Comparison of ENCODE assay signal across 8 cellular contexts in the genomic region with DNA sequence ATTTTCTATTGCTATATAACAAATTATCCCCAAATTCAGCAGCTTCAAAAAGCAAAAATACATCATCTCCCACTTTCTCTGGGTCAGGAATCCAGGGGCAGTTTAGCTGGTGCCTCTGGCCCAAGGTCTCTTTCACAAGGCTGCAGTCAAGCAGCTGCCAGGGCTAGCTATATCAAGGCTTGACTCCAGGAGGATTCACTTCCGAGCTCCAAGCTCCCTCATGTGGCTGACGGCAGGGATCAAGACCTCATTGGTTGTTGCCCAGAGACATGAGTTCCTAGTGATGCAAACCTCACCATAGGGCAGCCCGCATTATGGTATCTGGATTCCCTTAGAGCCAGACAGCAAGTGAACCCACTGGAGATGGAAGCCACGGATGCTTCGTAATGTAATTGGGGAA. TPM values are rescaled to one million over a fixed set of nuclear protein-coding genes. Genes with fewer than 3 reads are reported as not detected.
DNase-seq lines count a peak whose midpoint lies in the region; ATAC-seq, FAIRE-seq and TF ChIP-seq lines count a peak whose summit lies in the region.

No MANE protein-coding gene starts in this region.

- FAIRE-seq in pancreas (lab: Jason Lieb, UNC), result no peak

- POLR2A ChIA-PET in CD4-positive, alpha-beta T cell (lab: Charles Lee), result interaction anchor here (0.9 kb wide), 1 partner anchor 11 kb away, joined by 3 read pairs; no protein-coding TSS in a partner anchor

- no peaks in the 10 kb centered on the region for H3K4me1 Mint-ChIP-seq in CD4-positive, alpha-beta T cell (ENCODE audit: low read depth)

- 54 to 66% methylated on average over 5 of the region's 5 CpGs for WGBS in pancreas, 2 donors

- no peak overlapping the region for H3K4me3 Mint-ChIP-seq in CD4-positive, alpha-beta T cell

- no peaks in the 10 kb centered on the region for H3K9me3 Mint-ChIP-seq in CD4-positive, alpha-beta T cell

- H3K36me3 Mint-ChIP-seq in CD4-positive, alpha-beta T cell (ENCODE audit: low read depth), result no peaks in the 10 kb centered on the region

- ATAC-seq in pancreas (peak in 3 of 4 donors; percentile 75 to 82 (median 78)), HG03280 (IDR thresholded peaks at IDR 0.05; ENCODE audit: unreplicated experiment) (no peak)
- ATAC-seq in CD4-positive, alpha-beta T cell (ENCODE audit: poor library complexity), result no peak

- intact Hi-C loops in pancreas (cut with DNase I), result no loop called here
- intact Hi-C loops in CD4-positive, alpha-beta T cell (cut with DNase I, micrococcal nuclease), result no loop called here

- TF ChIP-seq CTCF in pancreas (IDR thresholded peaks at IDR 0.05), result peak in 1 of 4 donors; percentile 7
- TF ChIP-seq CTCF in CD4-positive, alpha-beta T cell (IDR thresholded peaks at IDR 0.05), result no peak

- no peaks in the 10 kb centered on the region for H3K27me3 ChIP-seq in pancreas
- no peaks in the 10 kb centered on the region for H3K27me3 ChIP-seq in CD4-positive, alpha-beta T cell (ENCODE audit: control insufficient read depth, insufficient read depth, low read length)

- no peak overlapping the region for H3K27ac Mint-ChIP-seq in CD4-positive, alpha-beta T cell

- peaks cover 0 to 15% (median 0%) of the 10 kb centered on the region in 3 donors for H3K4me1 ChIP-seq in pancreas

- DNase-seq in ELF-1 (ENCODE audit: low read depth, low spot score), result peak; percentile 59
- DNase-seq in OCI-M1 (lab: John Stamatoyannopoulos, UW), result peak; percentile 31
- peak; percentile 65 for DNase-seq in fibroblast of peridontal ligament (ENCODE audit: extremely low read depth)
- peak in 3 of 6 donors; percentile 11 to 48 (median 39) for DNase-seq in pancreas
- DNase-seq in stimulated activated CD4-positive, alpha-beta T cell treated with anti-CD3 and anti-CD28 coated beads, Interleukin-2, amount 100 ng/mL, for 48 hours, result no peak
- DNase-seq in CD4-positive, alpha-beta T cell, result no peak
- DNase-seq in UCSD-AML1 (lab: John Stamatoyannopoulos, UW; ENCODE audit: unreplicated experiment), result no peak

- H3K4me3 ChIP-seq in pancreas, result no peak overlapping the region

- peaks cover 3% of the 10 kb centered on the region for H3K27me3 Mint-ChIP-seq in CD4-positive, alpha-beta T cell

- H3K9me3 ChIP-seq in pancreas, result no peaks in the 10 kb centered on the region
- no peaks in the 10 kb centered on the region for H3K9me3 ChIP-seq in CD4-positive, alpha-beta T cell (ENCODE audit: control insufficient read depth, low read length)

- CTCF ChIA-PET in CD4-positive, alpha-beta T cell (lab: Charles Lee), result no interaction called here

- H3K27ac ChIP-seq in pancreas, result peak overlapping the region in 1 of 4 donors; percentile 61
- H3K27ac ChIP-seq in CD4-positive, alpha-beta T cell (ENCODE audit: low read depth, low read length), result no peak overlapping the region

- no peaks in the 10 kb centered on the region for H3K36me3 ChIP-seq in pancreas

RNA-seq across cellular contexts. Expression of a gene that starts 1.3 kb away (rescaled TPM):
- 1 to 10 TPM in 3 of 6 donors, under 1 TPM in 3; 0.13 to 4.7 (median 1.0) TPM for total RNA-seq in pancreas
- polyA plus RNA-seq in pancreas, result 1 to 10 TPM in 1 of 2 donors, under 1 TPM in 1; 0.82 to 1.6 TPM
- not detected for total RNA-seq in CD4-positive, alpha-beta T cell

RNA-seq across cellular contexts. Expression of a gene that starts 42.5 kb away (rescaled TPM):
- total RNA-seq in pancreas, result 1 to 10 TPM in 3 of 6 donors, under 1 TPM in 3; 0.63 to 9.6 (median 1.7) TPM
- polyA plus RNA-seq in pancreas, result 1 to 10 TPM in 1 of 2 donors, under 1 TPM in 1; 0.72 to 1.2 TPM
- total RNA-seq in CD4-positive, alpha-beta T cell, result 1 to 10 TPM; 6.5 to 7.0 TPM

RNA-seq across cellular contexts. Expression of a gene that starts 56.2 kb away (rescaled TPM):
- not detected for total RNA-seq in pancreas
- polyA plus RNA-seq in pancreas, result under 1 TPM in 1 of 2 donors, not detected in 1; 0.33 TPM
- total RNA-seq in CD4-positive, alpha-beta T cell, result not detected

Comparison
In these comparisons a context has a peak if more than half of its experiments do, and no peak if none do; other contexts are left out.
1. DNase-seq: peak in ELF-1 (single experiment), OCI-M1 (single experiment) and fibroblast of peridontal ligament (single experiment); none in stimulated activated CD4-positive, alpha-beta T cell treated with anti-CD3 and anti-CD28 coated beads, Interleukin-2, amount 100 ng/mL, for 48 hours (0 of 2), CD4-positive, alpha-beta T cell (0 of 10) and UCSD-AML1 (single experiment).
2. ATAC-seq: peak in pancreas (3 of 4); none in HG03280 (single experiment) and CD4-positive, alpha-beta T cell (single experiment).